Comparison of ENCODE assay signal across 8 cellular contexts in the genomic region with DNA sequence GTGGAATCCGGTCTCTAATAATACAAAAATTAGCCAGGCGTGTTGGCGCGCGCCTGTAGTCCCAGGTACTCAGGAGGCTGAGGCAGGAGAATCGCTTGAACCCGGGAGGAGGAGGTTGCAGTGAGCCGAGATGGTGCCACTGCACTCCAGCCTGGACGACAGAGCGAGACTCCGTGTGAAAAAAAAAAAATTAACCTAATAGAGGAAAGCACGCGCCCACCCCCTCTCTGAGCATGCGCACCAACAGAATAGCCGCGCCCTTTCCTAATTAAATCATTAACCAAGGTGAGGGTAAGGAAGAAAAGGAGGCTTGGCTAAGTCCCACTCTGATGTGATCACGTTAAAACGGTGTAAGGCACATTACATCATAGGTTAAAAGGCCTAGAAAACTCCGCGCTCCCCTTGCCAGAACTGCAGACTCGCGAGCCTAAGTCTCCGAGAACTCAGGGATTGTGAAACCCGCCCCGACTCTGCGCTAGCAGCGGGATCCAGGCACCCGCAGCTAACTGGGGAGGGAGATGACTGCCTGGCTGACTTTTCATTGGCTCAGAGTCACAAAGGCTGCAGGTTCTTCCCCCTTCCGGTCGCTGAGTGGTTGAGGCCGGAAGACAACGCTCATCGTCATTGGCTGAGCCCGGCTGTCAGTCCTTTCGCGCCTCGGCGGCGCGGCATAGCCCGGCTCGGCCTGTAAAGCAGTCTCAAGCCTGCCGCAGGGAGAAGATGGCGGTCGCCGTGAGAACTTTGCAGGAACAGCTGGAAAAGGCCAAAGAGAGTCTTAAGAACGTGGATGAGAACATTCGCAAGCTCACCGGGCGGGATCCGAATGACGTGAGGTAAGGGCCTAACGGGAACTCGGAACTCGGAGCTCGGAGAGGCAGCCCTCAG.
A peak's percentile ranks its signal among the peaks of the same experiment; 100 is the strongest.
DNase-seq lines count a peak whose midpoint lies in the region; ATAC-seq and TF ChIP-seq lines count a peak whose summit lies in the region.

TSS of gene PNN (plus strand) at position 695 of the 885 bp plus-strand sequence. CDS start at position 721, 26 bp downstream.

- H3K4me1 Mint-ChIP-seq in central memory CD8-positive, alpha-beta T cell: peaks cover 31% of the 10 kb centered on the region

- TF ChIP-seq CTCF in AG09309 (IDR thresholded peaks at IDR 0.05; ENCODE audit: control insufficient read depth, insufficient read depth, low read depth, low read length, missing control alignments): no peak

- peaks cover 59% of the 10 kb centered on the region for H3K36me3 Mint-ChIP-seq in central memory CD8-positive, alpha-beta T cell (ENCODE audit: insufficient read depth)

- H3K27me3 Mint-ChIP-seq in central memory CD8-positive, alpha-beta T cell: no peaks in the 10 kb centered on the region

- peak within 1 kb of the TSS; percentile 96 for H3K27ac Mint-ChIP-seq in central memory CD8-positive, alpha-beta T cell (ENCODE audit: low read depth)

- H3K9me3 Mint-ChIP-seq in central memory CD8-positive, alpha-beta T cell: no peaks in the 10 kb centered on the region

- peak within 1 kb of the TSS; percentile 100 for H3K4me3 Mint-ChIP-seq in central memory CD8-positive, alpha-beta T cell

- peak; percentile 99 for DNase-seq in AG09309 (ENCODE audit: low read depth)
- DNase-seq in NCI-H446 (lab: John Stamatoyannopoulos, UW): peak; percentile 99
- peak; percentile 97 for DNase-seq in activated CD4-positive, CD25-positive, alpha-beta regulatory T cell treated with anti-CD3 and anti-CD28 coated beads, Interleukin-2, amount 50 U/mL, for 16 hours (ENCODE audit: low read depth, low spot score)
- DNase-seq in central memory CD8-positive, alpha-beta T cell (ENCODE audit: low spot score in 2 of 2): peak; percentile 86 to 98
- DNase-seq in iris pigment epithelial cell (ENCODE audit: low read depth): peak; percentile 100
- DNase-seq in stimulated activated CD4-positive, alpha-beta T cell treated with anti-CD3 and anti-CD28 coated beads, Interleukin-12 subunit alpha, Interleukin-12 subunit beta, amount 100 ng/mL, for 24 hours (ENCODE audit: low read depth in 2 of 2): peak; percentile 93

- ATAC-seq in GM19025 (IDR thresholded peaks at IDR 0.05; ENCODE audit: low read depth, unreplicated experiment) (peak; percentile 90), HG03342 (IDR thresholded peaks at IDR 0.05; ENCODE audit: unreplicated experiment) (peak; percentile 93)
- peak; percentile 92 for ATAC-seq in central memory CD8-positive, alpha-beta T cell (replicated peaks; ENCODE audit: extremely low read depth, poor library complexity, severe bottlenecking)

- H3K4me3 ChIP-seq in AG09309 (ENCODE audit: control insufficient read depth, low read depth, low read length): peak within 1 kb of the TSS; percentile 98

Comparison
In these comparisons a context has a peak if more than half of its experiments do, and no peak if none do; other contexts are left out.
1. Peak in every context shown above with its lines: DNase-seq, ATAC-seq and H3K4me3 ChIP-seq.